ENCODE assay signal across 17 cellular contexts in genomic region chr14:91580886-91581615, GRCh38.
A peak's percentile ranks its signal among the peaks of the same experiment; 100 is the strongest.
DNase-seq lines count a peak whose midpoint lies in the region; ATAC-seq and TF ChIP-seq lines count a peak whose summit lies in the region.
"Had no signal": no experiment of that assay in that cellular context is flagged by ENCODE, and none has a peak within 500 bp of the region (broad histone marks: within the 10 kb centered on the region; RNA-seq: fewer than 3 reads in every experiment).

No MANE protein-coding gene starts in this region.

- DNase-seq in GM23338 (ENCODE audit: low spot score): peak; percentile 49
- DNase-seq in NCI-H524 (lab: John Stamatoyannopoulos, UW): peak; percentile 45 to 81
- DNase-seq in retinal pigment epithelial cell (ENCODE audit: low read depth): peak; percentile 51
- no peak for DNase-seq in Ammon's horn (ENCODE audit: low spot score)
- DNase-seq in right atrium auricular region (ENCODE audit: low spot score): no peak
- no peak for DNase-seq in effector memory CD8-positive, alpha-beta T cell
- DNase-seq: Caco-2, GDM1, GOT3, NCI-H1417, NCI-H1930, NCI-H526 treated with DMSO at 0.1 percent for 48 hours, PC-9, Right ventricle myocardium superior had no signal

- peaks cover 27% of the 10 kb centered on the region for H3K4me1 Mint-ChIP-seq in GM23338
- no peaks in the 10 kb centered on the region for H3K4me1 Mint-ChIP-seq in effector memory CD8-positive, alpha-beta T cell (ENCODE audit: low read depth in 2 of 2)

- H3K27me3 ChIP-seq in GM23338 (ENCODE audit: insufficient read depth) (peaks cover 7% of the 10 kb centered on the region), iPS-20b (ENCODE audit: insufficient read depth, low read length) (peaks cover 27% of the 10 kb centered on the region), right atrium auricular region (no peaks in the 10 kb centered on the region)

- H3K4me2 ChIP-seq in GM23338: peak overlapping the region; percentile 69
- H3K4me2 ChIP-seq: PC-9 had no signal

- TF ChIP-seq CTCF in GM23338 (conservative IDR thresholded peaks at IDR 0.05; ENCODE audit: low read depth in 2 of 2) (no peak), retinal pigment epithelial cell (conservative IDR thresholded peaks at IDR 0.05; ENCODE audit: low read depth, low read length) (no peak), right atrium auricular region (IDR thresholded peaks at IDR 0.05) (no peak)

- H3K27ac ChIP-seq in GM23338 (ENCODE audit: low read depth) (peak overlapping the region; percentile 21; the same call in 1 of the 2 replicates), iPS-20b (ENCODE audit: low read length) (no peak overlapping the region), right atrium auricular region (no peak overlapping the region)
- H3K27ac ChIP-seq: C4-2B, PC-9 had no signal

- peak; percentile 74 for ATAC-seq in GM23338
- no peak for ATAC-seq in effector memory CD8-positive, alpha-beta T cell (replicated peaks)
- ATAC-seq: SK-N-SH treated with all-trans-retinoic acid at 6 μM for 48 hours had no signal

- H2AFZ ChIP-seq in GM23338: no peak overlapping the region
- H2AFZ ChIP-seq: PC-9 had no signal

- no peak overlapping the region for H3K9ac ChIP-seq in iPS-20b (ENCODE audit: low read depth, low read length)

- H3K4me3 Mint-ChIP-seq in GM23338: peak overlapping the region; percentile 47
- no peak overlapping the region for H3K4me3 Mint-ChIP-seq in effector memory CD8-positive, alpha-beta T cell

- H3K4me3 ChIP-seq in GM23338 (peak overlapping the region; percentile 34), iPS-20b (ENCODE audit: low read length) (peak overlapping the region; percentile 9; the same call in 1 of the 2 replicates), retinal pigment epithelial cell (ENCODE audit: low read length) (no peak overlapping the region), right atrium auricular region (no peak overlapping the region)
- H3K4me3 ChIP-seq: PC-9 had no signal

- no peaks in the 10 kb centered on the region for H3F3A ChIP-seq in GM23338 (replicated peaks; ENCODE audit: low read depth)

- no peaks in the 10 kb centered on the region for H3K9me2 ChIP-seq in GM23338 (ENCODE audit: insufficient read depth)

- H3K4me1 ChIP-seq in GM23338 (ENCODE audit: insufficient read depth) (peaks cover 32% of the 10 kb centered on the region), iPS-20b (ENCODE audit: insufficient read depth, low read length) (peaks cover 14% of the 10 kb centered on the region), right atrium auricular region (no peaks in the 10 kb centered on the region)

- H3K36me3 ChIP-seq in GM23338 (ENCODE audit: insufficient read depth) (no peaks in the 10 kb centered on the region), iPS-20b (ENCODE audit: insufficient read depth, low read depth, low read length) (no peaks in the 10 kb centered on the region), right atrium auricular region (no peaks in the 10 kb centered on the region)

- H3K27ac Mint-ChIP-seq in GM23338: peak overlapping the region; percentile 7; the same call in 1 of the 2 replicates
- no peak overlapping the region for H3K27ac Mint-ChIP-seq in effector memory CD8-positive, alpha-beta T cell

- H3K79me2 ChIP-seq in GM23338 (replicated peaks; ENCODE audit: insufficient read depth): no peaks in the 10 kb centered on the region

- H4K20me1 ChIP-seq in GM23338 (replicated peaks; ENCODE audit: insufficient read depth): no peaks in the 10 kb centered on the region

- H3K9me3 ChIP-seq in iPS-20b (ENCODE audit: insufficient read depth, low read depth, low read length) (peaks cover 9% of the 10 kb centered on the region; the same call in 1 of the 2 replicates), right atrium auricular region (peaks cover 0 to 9% of the 10 kb centered on the region in 2 donors)

- peaks cover 30% of the 10 kb centered on the region for H3K36me3 Mint-ChIP-seq in GM23338 (ENCODE audit: low read depth)
- H3K36me3 Mint-ChIP-seq in effector memory CD8-positive, alpha-beta T cell (ENCODE audit: insufficient read depth): peaks cover 3% of the 10 kb centered on the region

- H3K27me3 Mint-ChIP-seq in GM23338 (ENCODE audit: insufficient read depth, low read depth, poor library complexity): peaks cover 10% of the 10 kb centered on the region
- H3K27me3 Mint-ChIP-seq in effector memory CD8-positive, alpha-beta T cell: peaks cover 0 to 5% of the 10 kb centered on the region in 2 donors

- peaks cover 40% of the 10 kb centered on the region for H3K9me3 Mint-ChIP-seq in GM23338
- H3K9me3 Mint-ChIP-seq in effector memory CD8-positive, alpha-beta T cell: no peaks in the 10 kb centered on the region

TF ChIP-seq in GM23338, 12 proteins besides CTCF, POLR2A, EP300 and RAD21 (continues in another document):
- TF ChIP-seq ETS1 (IDR thresholded peaks at IDR 0.05): no peak
- no peak for TF ChIP-seq NANOG (IDR thresholded peaks at IDR 0.05; ENCODE audit: borderline replicate concordance)
- no peak for TF ChIP-seq REST (IDR thresholded peaks at IDR 0.05; ENCODE audit: unreplicated experiment)
- TF ChIP-seq STAT1 (IDR thresholded peaks at IDR 0.05; ENCODE audit: unreplicated experiment): no peak
- TF ChIP-seq ZNF331 (CRISPR knock-in tag; IDR thresholded peaks at IDR 0.05; ENCODE audit: low read depth): no peak
- TF ChIP-seq JUNB (IDR thresholded peaks at IDR 0.05; ENCODE audit: unreplicated experiment): no peak

Comparison
In these comparisons a context has a peak if more than half of its experiments do, and no peak if none do; other contexts are left out.
1. DNase-seq: peak in GM23338 (single experiment), NCI-H524 (2 of 2) and retinal pigment epithelial cell (single experiment); none in Ammon's horn (single experiment), right atrium auricular region (single experiment) and effector memory CD8-positive, alpha-beta T cell (0 of 3).
2. H3K4me3 ChIP-seq: peak in GM23338 (single experiment) and iPS-20b (single experiment); none in retinal pigment epithelial cell (single experiment) and right atrium auricular region (0 of 2).